1 cellular context compared by ENCODE assay signal in genomic region chr1:101235241-101235695, GRCh38.
TF ChIP-seq lines count a peak whose summit lies in the region.

No MANE protein-coding gene starts in this region.

TF ChIP-seq in IMR-90, 13 proteins besides CTCF, POLR2A, EP300 and RAD21:
- TF ChIP-seq RCOR1 (IDR thresholded peaks at IDR 0.05; ENCODE audit: insufficient replicate concordance, low read length), result no peak
- TF ChIP-seq CEBPB (IDR thresholded peaks at IDR 0.05; ENCODE audit: low read depth, low read length), result no peak
- no peak for TF ChIP-seq BHLHE40 (IDR thresholded peaks at IDR 0.05; ENCODE audit: low read depth, low read length)
- TF ChIP-seq NFE2L2 (IDR thresholded peaks at IDR 0.05; ENCODE audit: low read depth, low read length), result no peak
- no peak for TF ChIP-seq FOS (IDR thresholded peaks at IDR 0.05; ENCODE audit: low read depth, low read length)
- no peak for TF ChIP-seq MXI1 (IDR thresholded peaks at IDR 0.05; ENCODE audit: borderline replicate concordance, low read depth, low read length)
- TF ChIP-seq MAZ (IDR thresholded peaks at IDR 0.05; ENCODE audit: borderline replicate concordance, low read depth, low read length), result no peak
- no peak for TF ChIP-seq ELK1 (IDR thresholded peaks at IDR 0.05; ENCODE audit: borderline replicate concordance, low read depth, low read length)
- no peak for TF ChIP-seq MAFK (IDR thresholded peaks at IDR 0.05; ENCODE audit: low read depth, low read length)
